ENCODE assay signal across 9 cellular contexts in genomic region chr12:71439362-71439612, GRCh38. TPM values are rescaled to one million over a fixed set of nuclear protein-coding genes. Genes with fewer than 3 reads are reported as not detected.
DNase-seq lines count a peak whose midpoint lies in the region; ATAC-seq and TF ChIP-seq lines count a peak whose summit lies in the region.
"Had no signal": no experiment of that assay in that cellular context is flagged by ENCODE, and none has a peak within 500 bp of the region (broad histone marks: within the 10 kb centered on the region; RNA-seq: fewer than 3 reads in every experiment).

No MANE protein-coding gene starts in this region.

- peaks cover 15% of the 10 kb centered on the region for H3K4me1 Mint-ChIP-seq in endothelial cell (ENCODE audit: unreplicated experiment)
- H3K4me1 Mint-ChIP-seq in CD14-positive monocyte, result peaks cover 16% of the 10 kb centered on the region

- H2AFZ ChIP-seq in IMR-90 (replicated peaks; ENCODE audit: low read length, poor library complexity), result no peak overlapping the region

- H3K4me1 ChIP-seq in IMR-90 (ENCODE audit: control insufficient read depth, insufficient read depth, low read length) (no peaks in the 10 kb centered on the region), ovary (ENCODE audit: insufficient read depth) (no peaks in the 10 kb centered on the region)

- no peak overlapping the region for H2BK5ac ChIP-seq in IMR-90 (ENCODE audit: low read depth, low read length, poor library complexity, severe bottlenecking)

- H4K8ac ChIP-seq in IMR-90 (ENCODE audit: low read depth in 2 of 2, low read length in 2 of 2), result no peak overlapping the region

- no peak overlapping the region for H2BK20ac ChIP-seq in IMR-90 (ENCODE audit: low read depth, low read length)

- H3K9me1 ChIP-seq in IMR-90 (ENCODE audit: insufficient read depth, low read length), result no peaks in the 10 kb centered on the region

- no peak for TF ChIP-seq RAD21 in IMR-90 (IDR thresholded peaks at IDR 0.05; ENCODE audit: low read length)

- peaks cover 24% of the 10 kb centered on the region for H3K36me3 Mint-ChIP-seq in endothelial cell (ENCODE audit: low read depth, unreplicated experiment)
- no peaks in the 10 kb centered on the region for H3K36me3 Mint-ChIP-seq in CD14-positive monocyte

- H3K9me3 Mint-ChIP-seq in endothelial cell (ENCODE audit: unreplicated experiment), result peaks cover 11% of the 10 kb centered on the region
- H3K9me3 Mint-ChIP-seq in CD14-positive monocyte, result peaks cover 15 to 37% (median 30%) of the 10 kb centered on the region in 7 donors

- H4K5ac ChIP-seq in IMR-90 (ENCODE audit: low read depth, low read length), result no peak overlapping the region

- H2BK15ac ChIP-seq in IMR-90 (ENCODE audit: low read depth, low read length), result no peak overlapping the region

- no peak overlapping the region for H4K91ac ChIP-seq in IMR-90 (ENCODE audit: insufficient read depth, low read depth, low read length)

- H3K4me3 Mint-ChIP-seq in endothelial cell (ENCODE audit: unreplicated experiment) (peak overlapping the region; percentile 91), CD14-positive monocyte (peak overlapping the region in 1 of 2 donors; percentile 72)

- peak overlapping the region; percentile 74 for H3K4me2 ChIP-seq in IMR-90 (ENCODE audit: low read depth, low read length)

- H2AK9ac ChIP-seq in IMR-90 (replicated peaks; ENCODE audit: low read depth, low read length, poor library complexity), result no peak overlapping the region

- no peak overlapping the region for H2AK5ac ChIP-seq in IMR-90 (ENCODE audit: low read depth, low read length)

- H4K20me1 ChIP-seq in IMR-90 (ENCODE audit: insufficient read depth, low read length), result no peaks in the 10 kb centered on the region

- H3K27me3 ChIP-seq in BJ (ENCODE audit: control insufficient read depth, insufficient read depth, low read length) (peaks cover 36% of the 10 kb centered on the region), IMR-90 (ENCODE audit: control insufficient read depth, insufficient read depth, low read length) (peaks cover 39% of the 10 kb centered on the region), ovary (no peaks in the 10 kb centered on the region)

- dilution Hi-C loops in IMR-90 (cut with HindIII; ENCODE audit: low sequenced_read_pairs, unreplicated experiment), result no loop called here

- no TSS peak for BruUV-seq in IMR-90 (replicated peaks; lab: Mats Ljungman, UMichigan)

- H3K36me3 ChIP-seq in BJ (ENCODE audit: control insufficient read depth, insufficient read depth, low read length) (no peaks in the 10 kb centered on the region), IMR-90 (ENCODE audit: control insufficient read depth, insufficient read depth, low read length) (no peaks in the 10 kb centered on the region), ovary (no peaks in the 10 kb centered on the region)

- H3K9ac ChIP-seq in IMR-90 (ENCODE audit: low read depth, low read length), result no peak overlapping the region

- no peak overlapping the region for H3K18ac ChIP-seq in IMR-90 (ENCODE audit: low read depth, low read length)

- no peak for TF ChIP-seq EP300 in ovary (IDR thresholded peaks at IDR 0.05)

- ATAC-seq in IMR-90 (ENCODE audit: low read depth) (no peak; the same call in 1 of the 2 replicates), HG02623 (IDR thresholded peaks at IDR 0.05; ENCODE audit: unreplicated experiment) (no peak), GM21737 (IDR thresholded peaks at IDR 0.05; ENCODE audit: unreplicated experiment) (no peak)

- no peak overlapping the region for H3K23ac ChIP-seq in IMR-90 (ENCODE audit: low read depth, low read length)

- H3K27ac Mint-ChIP-seq in endothelial cell (ENCODE audit: unreplicated experiment), result no peak overlapping the region
- H3K27ac Mint-ChIP-seq in CD14-positive monocyte, result no peak overlapping the region

- H2BK120ac ChIP-seq in IMR-90 (ENCODE audit: low read depth, low read length), result no peak overlapping the region

- WGBS in IMR-90 (ENCODE audit: extremely low coverage in 2 of 2, insufficient read length in 1 of 2), 2 experiments, result 0% methylated on average over 3 of the region's 17 CpGs; no CpG with 5 or more reads in 1 of the 2 experiments
- 0 to 1% (median 0%) methylated on average over 17 of the region's 17 CpGs for WGBS in ovary, 3 donors

- H3K4ac ChIP-seq in IMR-90 (ENCODE audit: low read depth, low read length), result no peak overlapping the region

- H3K14ac ChIP-seq in IMR-90 (replicated peaks; ENCODE audit: low read depth, low read length), result no peak overlapping the region

- intact Hi-C loops in IMR-90 (cut with micrococcal nuclease), result no loop called here
- intact Hi-C loops in ovary (cut with DNase I), result no loop called here
- intact Hi-C loops in CD14-positive monocyte (cut with micrococcal nuclease), result no loop called here

- TF ChIP-seq POLR2A in IMR-90 (IDR thresholded peaks at IDR 0.05; ENCODE audit: low read depth, low read length), result no peak
- TF ChIP-seq POLR2A in ovary (IDR thresholded peaks at IDR 0.05), result no peak

- TF ChIP-seq CTCF in BJ (IDR thresholded peaks at IDR 0.05; ENCODE audit: insufficient read depth, low read depth, low read length), result no peak
- TF ChIP-seq CTCF in IMR-90 (conservative IDR thresholded peaks at IDR 0.05; ENCODE audit: low read depth, low read length), result no peak
- no peak for TF ChIP-seq CTCF in endothelial cell (IDR thresholded peaks at IDR 0.05; ENCODE audit: unreplicated experiment)
- TF ChIP-seq CTCF in ovary (IDR thresholded peaks at IDR 0.05), result no peak
- TF ChIP-seq CTCF in CD14-positive monocyte (IDR thresholded peaks at IDR 0.05), result no peak

- CTCF ChIA-PET in BJ (lab: Yijun Ruan, JAX) (interaction anchor here (1.7 kb wide), 1 partner anchor 16 kb away, joined by 5 read pairs; no protein-coding TSS in a partner anchor), IMR-90 (lab: Yijun Ruan, JAX) (interaction anchor here (1.0 kb wide), 1 partner anchor 19 kb away, joined by 3 read pairs; no protein-coding TSS in a partner anchor)

- DNase-seq in BJ (ENCODE audit: low read depth), result no peak
- DNase-seq in IMR-90, result no peak
- no peak for DNase-seq in endothelial cell (ENCODE audit: low spot score)
- DNase-seq in ovary, result no peak
- no peak for DNase-seq in CD14-positive monocyte (ENCODE audit: low spot score)
- DNase-seq in stimulated activated CD4-positive, alpha-beta T cell treated with anti-CD3 and anti-CD28 coated beads, Interleukin-2, amount 100 ng/mL, for 48 hours, result no peak
- DNase-seq: SIG-M5 had no signal

- H3K79me1 ChIP-seq in IMR-90 (ENCODE audit: low read depth in 1 of 2, low read length in 2 of 2), result no peaks in the 10 kb centered on the region

- H3K27me3 Mint-ChIP-seq in endothelial cell (ENCODE audit: unreplicated experiment) (peaks cover 15% of the 10 kb centered on the region), CD14-positive monocyte (ENCODE audit: low read depth in 3 of 3) (peaks cover 39 to 60% (median 51%) of the 10 kb centered on the region in 3 donors)

- H3K27ac ChIP-seq in IMR-90 (ENCODE audit: insufficient read depth, low read length) (no peak overlapping the region), ovary (no peak overlapping the region)

- H3K4me3 ChIP-seq in BJ (ENCODE audit: low read depth, low read length) (peak overlapping the region; percentile 28), IMR-90 (ENCODE audit: insufficient read depth, low read depth, low read length) (peak overlapping the region; percentile 31; the same call in 1 of the 2 replicates), ovary (peak overlapping the region; percentile 32)

- H3K9me3 ChIP-seq in IMR-90 (ENCODE audit: control insufficient read depth, insufficient read depth, low read length) (peaks cover 6% of the 10 kb centered on the region), ovary (peaks cover 0 to 6% of the 10 kb centered on the region in 2 donors)

- H3K56ac ChIP-seq in IMR-90 (ENCODE audit: extremely low read depth, insufficient read depth, low read length), result no peak overlapping the region

- in situ Hi-C loops in IMR-90 (cut with MboI; ENCODE audit: low sequenced_read_pairs), result no loop called here

- POLR2A ChIA-PET in BJ (lab: Charles Lee) (no interaction called here), IMR-90 (lab: Charles Lee; ENCODE audit: unreplicated experiment) (no interaction called here)

TF ChIP-seq in IMR-90, 13 proteins besides CTCF, POLR2A, EP300 and RAD21:
- TF ChIP-seq BHLHE40 (IDR thresholded peaks at IDR 0.05; ENCODE audit: low read depth, low read length) (no peak), RFX5 (IDR thresholded peaks at IDR 0.05; ENCODE audit: low read depth, low read length) (no peak), MAFK (IDR thresholded peaks at IDR 0.05; ENCODE audit: low read depth, low read length) (no peak), SMC3 (IDR thresholded peaks at IDR 0.05; ENCODE audit: low read depth, low read length) (no peak), CEBPB (IDR thresholded peaks at IDR 0.05; ENCODE audit: low read depth, low read length) (no peak)
- TF ChIP-seq, protein P1, sequence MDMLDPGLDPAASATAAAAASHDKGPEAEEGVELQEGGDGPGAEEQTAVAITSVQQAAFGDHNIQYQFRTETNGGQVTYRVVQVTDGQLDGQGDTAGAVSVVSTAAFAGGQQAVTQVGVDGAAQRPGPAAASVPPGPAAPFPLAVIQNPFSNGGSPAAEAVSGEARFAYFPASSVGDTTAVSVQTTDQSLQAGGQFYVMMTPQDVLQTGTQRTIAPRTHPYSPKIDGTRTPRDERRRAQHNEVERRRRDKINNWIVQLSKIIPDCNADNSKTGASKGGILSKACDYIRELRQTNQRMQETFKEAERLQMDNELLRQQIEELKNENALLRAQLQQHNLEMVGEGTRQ (IDR thresholded peaks at IDR 0.05; ENCODE audit: low read depth, low read length), result no peak

RNA-seq across cellular contexts. Expression of gene LGR5, which starts 0.3 kb away (rescaled TPM):
- polyA plus RNA-seq in BJ (2011; rRNA removed), result 0.09 and 0.23 TPM in 2 replicates
- 0.05 TPM in 1 of 2 replicates, not detected in the other for polyA minus RNA-seq in BJ (2011; rRNA and poly(A)+ RNA removed)
- total RNA-seq in IMR-90 (2012; rRNA removed), result not detected in 2 replicates
- not detected in 2 replicates for polyA plus RNA-seq in IMR-90 (2012; rRNA removed)
- not detected in 2 replicates for polyA plus RNA-seq in IMR-90 (2012; cell fraction: cytosol; rRNA removed)
- not detected in 2 replicates for polyA plus RNA-seq in IMR-90 (2012; cell fraction: nucleus; rRNA removed; ENCODE audit: low replicate concordance)
- total RNA-seq in endothelial cell (ENCODE audit: unreplicated experiment), result 1.1 TPM
- total RNA-seq in ovary, result 1 to 10 TPM in 4 of 7 donors, under 1 TPM in 3; 0.63 to 3.5 (median 1.6) TPM
- under 1 TPM; 0.31 to 0.83 TPM for polyA plus RNA-seq in ovary
- polyA plus RNA-seq in CD14-positive monocyte, result not detected
